Comparison of ENCODE assay signal across 12 cellular contexts in the genomic region with DNA sequence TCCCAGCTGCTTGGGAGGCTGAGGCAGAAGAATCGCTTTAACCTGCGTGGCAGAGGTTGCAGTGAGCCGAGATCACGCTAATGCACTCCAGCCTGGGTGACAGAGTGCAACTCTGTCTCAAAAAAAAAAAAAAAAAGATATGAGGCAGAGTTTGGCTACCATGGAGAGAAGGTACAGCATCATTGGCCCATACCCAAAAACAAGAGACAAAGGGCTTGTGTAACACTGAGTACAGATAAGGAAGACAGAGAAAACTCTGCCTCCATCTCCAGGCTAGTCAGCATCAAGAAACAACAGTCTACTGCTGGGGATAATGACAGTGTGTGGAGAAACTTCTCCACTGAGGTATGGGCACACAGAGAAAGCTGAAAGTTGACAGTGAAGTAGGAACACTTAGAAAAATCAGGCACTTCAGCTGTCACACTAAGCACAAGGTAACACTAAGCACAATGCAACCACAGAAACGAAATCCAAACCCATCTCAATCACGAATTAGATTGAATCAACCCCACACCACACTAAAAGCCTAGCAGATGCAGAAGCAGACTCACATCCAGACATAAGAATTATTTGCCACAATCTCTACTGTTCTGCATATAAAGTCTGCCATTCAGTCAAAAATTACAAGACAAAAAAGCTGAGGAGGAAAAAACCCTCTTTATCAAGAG. TPM values are rescaled to one million over a fixed set of nuclear protein-coding genes. Genes with fewer than 3 reads are reported as not detected.
DNase-seq lines count a peak whose midpoint lies in the region; ATAC-seq and TF ChIP-seq lines count a peak whose summit lies in the region.
"Had no signal": no experiment of that assay in that cellular context is flagged by ENCODE, and none has a peak within 500 bp of the region (broad histone marks: within the 10 kb centered on the region; RNA-seq: fewer than 3 reads in every experiment).

No MANE protein-coding gene starts in this region.

- TF ChIP-seq POLR2A in sigmoid colon (IDR thresholded peaks at IDR 0.05), result no peak

- peaks cover 0 to 87% (median 70%) of the 10 kb centered on the region in 4 donors for H3K4me1 ChIP-seq in sigmoid colon

- no peak for TF ChIP-seq EP300 in sigmoid colon (IDR thresholded peaks at IDR 0.05)

- no peaks in the 10 kb centered on the region for H3K36me3 ChIP-seq in sigmoid colon
- H3K36me3 ChIP-seq: upper lobe of right lung had no signal

- H3K4me3 ChIP-seq in sigmoid colon, result no peak overlapping the region
- H3K4me3 ChIP-seq: SJSA1, upper lobe of right lung had no signal

- no peak for DNase-seq in activated CD8-positive, alpha-beta T cell treated with anti-CD3 and anti-CD28 coated beads for 36 hours
- no peak for DNase-seq in activated CD8-positive, alpha-beta T cell treated with anti-CD3 and anti-CD28 coated beads, Interleukin-2, amount 10 ng/mL, durations not matched to agents 7 days and 5 days
- DNase-seq in amniotic epithelial cell (ENCODE audit: low read depth) (peak; percentile 73), left cardiac atrium (no peak), sigmoid colon (no peak), NCI-H1092 treated with DMSO at 0.1 percent for 48 hours (lab: John Stamatoyannopoulos, UW) (no peak)
- DNase-seq in activated CD8-positive, alpha-beta memory T cell treated with anti-CD3 and anti-CD28 coated beads for 24 hours, result no peak
- DNase-seq: activated naive CD4-positive, alpha-beta T cell treated with anti-CD3 and anti-CD28 coated beads for 36 hours; midbrain; upper lobe of right lung had no signal

- 83 to 88% methylated on average over 6 of the region's 6 CpGs for WGBS in sigmoid colon, 2 donors

- no peaks in the 10 kb centered on the region for H3K27me3 ChIP-seq in sigmoid colon
- H3K27me3 ChIP-seq: SJSA1, upper lobe of right lung had no signal

- H3K27ac Mint-ChIP-seq in activated CD8-positive, alpha-beta T cell treated with anti-CD3 and anti-CD28 coated beads for 36 hours, result peak overlapping the region; percentile 10
- H3K27ac Mint-ChIP-seq in activated CD8-positive, alpha-beta T cell treated with anti-CD3 and anti-CD28 coated beads, Interleukin-2, amount 10 ng/mL, durations not matched to agents 7 days and 5 days, result no peak overlapping the region
- H3K27ac Mint-ChIP-seq: activated naive CD4-positive, alpha-beta T cell treated with anti-CD3 and anti-CD28 coated beads for 36 hours had no signal

- peak; percentile 51 for ATAC-seq in activated CD8-positive, alpha-beta T cell treated with anti-CD3 and anti-CD28 coated beads for 36 hours
- no peak for ATAC-seq in activated CD8-positive, alpha-beta T cell treated with anti-CD3 and anti-CD28 coated beads, Interleukin-2, amount 10 ng/mL, durations not matched to agents 7 days and 5 days
- ATAC-seq in left cardiac atrium (peak; percentile 77 to 94), GM18870 (IDR thresholded peaks at IDR 0.05; ENCODE audit: unreplicated experiment) (no peak)
- ATAC-seq: upper lobe of right lung had no signal

- H3K9me3 Mint-ChIP-seq in activated CD8-positive, alpha-beta T cell treated with anti-CD3 and anti-CD28 coated beads for 36 hours, result no peaks in the 10 kb centered on the region
- no peaks in the 10 kb centered on the region for H3K9me3 Mint-ChIP-seq in activated CD8-positive, alpha-beta T cell treated with anti-CD3 and anti-CD28 coated beads, Interleukin-2, amount 10 ng/mL, durations not matched to agents 7 days and 5 days (ENCODE audit: insufficient read depth)
- H3K9me3 Mint-ChIP-seq: activated naive CD4-positive, alpha-beta T cell treated with anti-CD3 and anti-CD28 coated beads for 36 hours had no signal

- no peak overlapping the region for H3K4me3 Mint-ChIP-seq in activated CD8-positive, alpha-beta T cell treated with anti-CD3 and anti-CD28 coated beads for 36 hours
- no peak overlapping the region for H3K4me3 Mint-ChIP-seq in activated CD8-positive, alpha-beta T cell treated with anti-CD3 and anti-CD28 coated beads, Interleukin-2, amount 10 ng/mL, durations not matched to agents 7 days and 5 days
- H3K4me3 Mint-ChIP-seq: activated naive CD4-positive, alpha-beta T cell treated with anti-CD3 and anti-CD28 coated beads for 36 hours had no signal

- intact Hi-C loops in activated CD8-positive, alpha-beta T cell treated with anti-CD3 and anti-CD28 coated beads for 36 hours (cut with micrococcal nuclease), result no loop called here
- intact Hi-C loops in left cardiac atrium (cut with DNase I) (no loop called here), sigmoid colon (cut with DNase I) (no loop called here)

- H3K4me1 Mint-ChIP-seq in activated CD8-positive, alpha-beta T cell treated with anti-CD3 and anti-CD28 coated beads for 36 hours (ENCODE audit: low read depth), result peaks cover 70% of the 10 kb centered on the region
- peaks cover 39% of the 10 kb centered on the region for H3K4me1 Mint-ChIP-seq in activated CD8-positive, alpha-beta T cell treated with anti-CD3 and anti-CD28 coated beads, Interleukin-2, amount 10 ng/mL, durations not matched to agents 7 days and 5 days (ENCODE audit: low read depth)

- TF ChIP-seq CTCF in activated CD8-positive, alpha-beta T cell treated with anti-CD3 and anti-CD28 coated beads for 36 hours (IDR thresholded peaks at IDR 0.05), result no peak
- no peak for TF ChIP-seq CTCF in sigmoid colon (IDR thresholded peaks at IDR 0.05)

- CTCF ChIA-PET in activated CD8-positive, alpha-beta T cell treated with anti-CD3 and anti-CD28 coated beads for 36 hours (lab: Charles Lee), result interaction anchor here (1.2 kb wide), 1 partner anchor 14 kb away, joined by 3 read pairs; no protein-coding TSS in a partner anchor
- CTCF ChIA-PET in activated CD8-positive, alpha-beta T cell treated with anti-CD3 and anti-CD28 coated beads, Interleukin-2, amount 10 ng/mL, durations not matched to agents 7 days and 5 days (lab: Charles Lee), result no interaction called here

- peaks cover 28% of the 10 kb centered on the region for H3K36me3 Mint-ChIP-seq in activated CD8-positive, alpha-beta T cell treated with anti-CD3 and anti-CD28 coated beads for 36 hours (ENCODE audit: low read depth)
- peaks cover 51% of the 10 kb centered on the region for H3K36me3 Mint-ChIP-seq in activated CD8-positive, alpha-beta T cell treated with anti-CD3 and anti-CD28 coated beads, Interleukin-2, amount 10 ng/mL, durations not matched to agents 7 days and 5 days (ENCODE audit: low read depth)

- peak overlapping the region in 3 of 4 donors; percentile 6 to 55 (median 53) for H3K27ac ChIP-seq in sigmoid colon
- H3K27ac ChIP-seq: SJSA1, upper lobe of right lung had no signal

- H3K9me3 ChIP-seq in sigmoid colon, result no peaks in the 10 kb centered on the region
- H3K9me3 ChIP-seq: SJSA1, upper lobe of right lung had no signal

- no peaks in the 10 kb centered on the region for H3K27me3 Mint-ChIP-seq in activated CD8-positive, alpha-beta T cell treated with anti-CD3 and anti-CD28 coated beads for 36 hours
- no peaks in the 10 kb centered on the region for H3K27me3 Mint-ChIP-seq in activated CD8-positive, alpha-beta T cell treated with anti-CD3 and anti-CD28 coated beads, Interleukin-2, amount 10 ng/mL, durations not matched to agents 7 days and 5 days (ENCODE audit: low read depth)

- POLR2A ChIA-PET in activated CD8-positive, alpha-beta T cell treated with anti-CD3 and anti-CD28 coated beads for 36 hours (lab: Charles Lee), result interaction anchor here (1.9 kb wide), 1 partner anchor 10 kb away, joined by 8 read pairs; the partner anchor contains the start of gene PJA2
- POLR2A ChIA-PET in activated CD8-positive, alpha-beta T cell treated with anti-CD3 and anti-CD28 coated beads, Interleukin-2, amount 10 ng/mL, durations not matched to agents 7 days and 5 days (lab: Charles Lee), result interaction anchor here (0.8 kb wide), 1 partner anchor 10 kb away, joined by 5 read pairs; the partner anchor contains the start of gene PJA2

RNA-seq across cellular contexts. Expression of gene PJA2, which starts 10.5 kb away (rescaled TPM):
- 10 to 100 TPM; 65.2 to 67.4 TPM for total RNA-seq in activated CD8-positive, alpha-beta T cell treated with anti-CD3 and anti-CD28 coated beads for 36 hours
- total RNA-seq in activated CD8-positive, alpha-beta T cell treated with anti-CD3 and anti-CD28 coated beads, Interleukin-2, amount 10 ng/mL, durations not matched to agents 7 days and 5 days, result 10 to 100 TPM; 50.2 to 53.5 TPM
- 10 to 100 TPM; 72.8 to 94.8 TPM for total RNA-seq in left cardiac atrium
- 100 to 1,000 TPM; 163 to 213 (median 171) TPM for total RNA-seq in sigmoid colon
- polyA plus RNA-seq in sigmoid colon, result 10 to 100 TPM; 35.4 to 40.6 (median 39.0) TPM

Comparison
In these comparisons a context has a peak if more than half of its experiments do, and no peak if none do; other contexts are left out.
1. ATAC-seq: peak in activated CD8-positive, alpha-beta T cell treated with anti-CD3 and anti-CD28 coated beads for 36 hours (single experiment) and left cardiac atrium (2 of 2); none in activated CD8-positive, alpha-beta T cell treated with anti-CD3 and anti-CD28 coated beads, Interleukin-2, amount 10 ng/mL, durations not matched to agents 7 days and 5 days (single experiment) and GM18870 (single experiment).